In the genomic region with DNA sequence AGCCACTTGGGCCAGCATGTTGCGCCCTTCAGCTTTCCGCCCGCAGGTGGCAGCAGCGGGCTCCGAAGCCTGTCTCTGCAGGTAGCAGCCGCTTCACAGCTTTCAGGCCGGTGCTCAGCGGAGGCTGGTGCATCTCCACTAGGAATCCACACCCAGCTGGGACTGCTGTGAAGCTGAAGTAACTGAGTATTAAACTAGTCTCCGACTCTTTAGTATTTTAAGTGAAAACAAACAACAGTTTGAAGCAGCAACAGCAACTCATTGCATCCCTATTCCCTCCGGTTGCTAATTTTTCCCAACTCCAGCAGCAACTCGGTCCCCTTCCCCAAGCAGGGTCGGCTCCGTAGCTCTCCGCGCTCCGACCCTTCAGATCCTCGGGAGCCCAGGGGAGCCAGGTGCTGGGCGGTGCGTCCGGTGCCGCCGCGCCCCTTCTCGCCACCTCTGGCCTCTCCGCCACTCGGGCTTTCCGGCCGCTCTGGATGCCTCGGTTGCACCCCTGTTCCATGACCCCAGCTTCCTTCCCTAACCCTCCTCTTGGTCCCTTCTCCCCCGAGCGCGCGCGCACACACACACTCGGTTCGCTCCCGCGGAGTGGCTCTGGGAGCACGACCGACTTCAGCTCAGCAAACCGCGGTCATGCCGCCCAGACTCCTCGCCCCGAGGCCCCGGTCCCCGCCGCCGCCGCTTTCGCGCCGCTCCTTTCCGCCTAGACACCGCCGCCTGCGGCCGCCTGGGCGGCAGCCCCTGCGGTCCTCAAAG, we compare ENCODE assay signal across 9 cellular contexts. TPM values are rescaled to one million over a fixed set of nuclear protein-coding genes. Genes with fewer than 3 reads are reported as not detected.
DNase-seq lines count a peak whose midpoint lies in the region; ATAC-seq and TF ChIP-seq lines count a peak whose summit lies in the region.
"Had no signal": no experiment of that assay in that cellular context is flagged by ENCODE, and none has a peak within 500 bp of the region (broad histone marks: within the 10 kb centered on the region; RNA-seq: fewer than 3 reads in every experiment).

No MANE protein-coding gene starts in this region.

- ATAC-seq in HG03378 (IDR thresholded peaks at IDR 0.05; ENCODE audit: unreplicated experiment), result peak; percentile 96

- H3K4me3 ChIP-seq in BE2C (ENCODE audit: low read depth, low read length) (peak overlapping the region; percentile 34), dorsolateral prefrontal cortex (peak overlapping the region; percentile 50 to 89 (median 78)), liver (ENCODE audit: low read depth in 1 of 3, low read length in 3 of 3) (peak overlapping the region; percentile 24 to 72 (median 52))

- H3K27me3 ChIP-seq in BE2C (peaks cover 31% of the 10 kb centered on the region), dorsolateral prefrontal cortex (peaks cover 0 to 3% (median 0%) of the 10 kb centered on the region in 45 donors), liver (ENCODE audit: control insufficient read depth in 4 of 4, insufficient read depth in 4 of 4, low read length in 3 of 4) (peaks cover 0 to 12% (median 7%) of the 10 kb centered on the region in 4 donors)

- 2% methylated on average over 60 of the region's 60 CpGs for WGBS in liver

- H3K36me3 ChIP-seq in BE2C, result no peaks in the 10 kb centered on the region
- H3K36me3 ChIP-seq in liver (ENCODE audit: control insufficient read depth in 4 of 4, insufficient read depth in 3 of 4, low read depth in 1 of 4, low read length in 3 of 4), result no peaks in the 10 kb centered on the region

- DNase-seq in BE2C (peak; percentile 78), GM19238 (ENCODE audit: insufficient read length, low spot score) (peak; percentile 74), NCI-H345 treated with DMSO at 0.1 percent for 48 hours (lab: John Stamatoyannopoulos, UW; ENCODE audit: unreplicated experiment) (peak; percentile 93), dorsolateral prefrontal cortex (peak; percentile 87 to 92 (median 90))
- peak; percentile 39 for DNase-seq in activated CD4-positive, alpha-beta T cell treated with anti-CD3 and anti-CD28 coated beads, Interleukin-2, amount 50 U/mL, for 1 hour
- peak; percentile 67 to 69 for DNase-seq in stimulated activated CD4-positive, alpha-beta T cell treated with anti-CD3 and anti-CD28 coated beads, Interleukin-2, amount 100 ng/mL, for 48 hours

- peak overlapping the region in 58 of 59 donors; percentile 6 to 96 (median 87) for H3K27ac ChIP-seq in dorsolateral prefrontal cortex
- no peak overlapping the region for H3K27ac ChIP-seq in liver (ENCODE audit: low read depth in 1 of 2, low read length in 2 of 2)

- H3K9ac ChIP-seq in liver (ENCODE audit: low read depth in 1 of 2, low read length in 2 of 2), result no peak overlapping the region

- H3K4me1 ChIP-seq in BE2C (no peaks in the 10 kb centered on the region), liver (ENCODE audit: control insufficient read depth in 4 of 4, insufficient read depth in 4 of 4, low read length in 3 of 4) (peaks cover 8 to 16% (median 14%) of the 10 kb centered on the region in 4 donors)

- H3K9me3 ChIP-seq in BE2C, result no peaks in the 10 kb centered on the region
- no peaks in the 10 kb centered on the region for H3K9me3 ChIP-seq in liver (ENCODE audit: control insufficient read depth in 4 of 4, low read length in 3 of 4)

- peak; percentile 96 to 97 for TF ChIP-seq RAD21 in liver (IDR thresholded peaks at IDR 0.05)

- TF ChIP-seq CTCF in BE2C (IDR thresholded peaks at IDR 0.05; ENCODE audit: low read depth, low read length) (peak; percentile 86), dorsolateral prefrontal cortex (IDR thresholded peaks at IDR 0.05 in 54 of 56, conservative IDR thresholded peaks at IDR 0.05 in 2 of 56; ENCODE audit: low read depth in 1 of 56, partially characterized antibody in 56 of 56) (peak; percentile 82 to 99 (median 94)), liver (IDR thresholded peaks at IDR 0.05; ENCODE audit: low read depth, low read length, missing input control) (peak; percentile 91)

- intact Hi-C loops in dorsolateral prefrontal cortex (cut with DNase I), result loop anchor here (1.0 to 5.0 kb wide), 6 partner anchors 84 to 994 kb away; no protein-coding TSS in a partner anchor

TF ChIP-seq in liver, 16 proteins besides CTCF, POLR2A, EP300 and RAD21:
- TF ChIP-seq, protein P1, sequence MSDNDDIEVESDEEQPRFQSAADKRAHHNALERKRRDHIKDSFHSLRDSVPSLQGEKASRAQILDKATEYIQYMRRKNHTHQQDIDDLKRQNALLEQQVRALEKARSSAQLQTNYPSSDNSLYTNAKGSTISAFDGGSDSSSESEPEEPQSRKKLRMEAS (IDR thresholded peaks at IDR 0.05), result no peak
- TF ChIP-seq, protein P2, sequence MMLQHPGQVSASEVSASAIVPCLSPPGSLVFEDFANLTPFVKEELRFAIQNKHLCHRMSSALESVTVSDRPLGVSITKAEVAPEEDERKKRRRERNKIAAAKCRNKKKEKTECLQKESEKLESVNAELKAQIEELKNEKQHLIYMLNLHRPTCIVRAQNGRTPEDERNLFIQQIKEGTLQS (IDR thresholded peaks at IDR 0.05), result no peak
- TF ChIP-seq TAF1 (conservative IDR thresholded peaks at IDR 0.05) (no peak), SP1 (IDR thresholded peaks at IDR 0.05) (no peak), YY1 (IDR thresholded peaks at IDR 0.05) (no peak), HNF4A (conservative IDR thresholded peaks at IDR 0.05) (no peak), HNF4G (IDR thresholded peaks at IDR 0.05) (no peak), NR2F2 (IDR thresholded peaks at IDR 0.05) (no peak), GABPA (IDR thresholded peaks at IDR 0.05 in 1 of 2, conservative IDR thresholded peaks at IDR 0.05 in 1 of 2) (no peak), EGR1 (IDR thresholded peaks at IDR 0.05; ENCODE audit: low read depth in 2 of 2) (no peak), FOXA1 (IDR thresholded peaks at IDR 0.05) (no peak), FOXA2 (IDR thresholded peaks at IDR 0.05) (no peak), JUND (IDR thresholded peaks at IDR 0.05) (no peak), RXRA (IDR thresholded peaks at IDR 0.05) (no peak)
- TF ChIP-seq, protein P3, sequence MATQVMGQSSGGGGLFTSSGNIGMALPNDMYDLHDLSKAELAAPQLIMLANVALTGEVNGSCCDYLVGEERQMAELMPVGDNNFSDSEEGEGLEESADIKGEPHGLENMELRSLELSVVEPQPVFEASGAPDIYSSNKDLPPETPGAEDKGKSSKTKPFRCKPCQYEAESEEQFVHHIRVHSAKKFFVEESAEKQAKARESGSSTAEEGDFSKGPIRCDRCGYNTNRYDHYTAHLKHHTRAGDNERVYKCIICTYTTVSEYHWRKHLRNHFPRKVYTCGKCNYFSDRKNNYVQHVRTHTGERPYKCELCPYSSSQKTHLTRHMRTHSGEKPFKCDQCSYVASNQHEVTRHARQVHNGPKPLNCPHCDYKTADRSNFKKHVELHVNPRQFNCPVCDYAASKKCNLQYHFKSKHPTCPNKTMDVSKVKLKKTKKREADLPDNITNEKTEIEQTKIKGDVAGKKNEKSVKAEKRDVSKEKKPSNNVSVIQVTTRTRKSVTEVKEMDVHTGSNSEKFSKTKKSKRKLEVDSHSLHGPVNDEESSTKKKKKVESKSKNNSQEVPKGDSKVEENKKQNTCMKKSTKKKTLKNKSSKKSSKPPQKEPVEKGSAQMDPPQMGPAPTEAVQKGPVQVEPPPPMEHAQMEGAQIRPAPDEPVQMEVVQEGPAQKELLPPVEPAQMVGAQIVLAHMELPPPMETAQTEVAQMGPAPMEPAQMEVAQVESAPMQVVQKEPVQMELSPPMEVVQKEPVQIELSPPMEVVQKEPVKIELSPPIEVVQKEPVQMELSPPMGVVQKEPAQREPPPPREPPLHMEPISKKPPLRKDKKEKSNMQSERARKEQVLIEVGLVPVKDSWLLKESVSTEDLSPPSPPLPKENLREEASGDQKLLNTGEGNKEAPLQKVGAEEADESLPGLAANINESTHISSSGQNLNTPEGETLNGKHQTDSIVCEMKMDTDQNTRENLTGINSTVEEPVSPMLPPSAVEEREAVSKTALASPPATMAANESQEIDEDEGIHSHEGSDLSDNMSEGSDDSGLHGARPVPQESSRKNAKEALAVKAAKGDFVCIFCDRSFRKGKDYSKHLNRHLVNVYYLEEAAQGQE (IDR thresholded peaks at IDR 0.05), result no peak
- TF ChIP-seq, protein P4, sequence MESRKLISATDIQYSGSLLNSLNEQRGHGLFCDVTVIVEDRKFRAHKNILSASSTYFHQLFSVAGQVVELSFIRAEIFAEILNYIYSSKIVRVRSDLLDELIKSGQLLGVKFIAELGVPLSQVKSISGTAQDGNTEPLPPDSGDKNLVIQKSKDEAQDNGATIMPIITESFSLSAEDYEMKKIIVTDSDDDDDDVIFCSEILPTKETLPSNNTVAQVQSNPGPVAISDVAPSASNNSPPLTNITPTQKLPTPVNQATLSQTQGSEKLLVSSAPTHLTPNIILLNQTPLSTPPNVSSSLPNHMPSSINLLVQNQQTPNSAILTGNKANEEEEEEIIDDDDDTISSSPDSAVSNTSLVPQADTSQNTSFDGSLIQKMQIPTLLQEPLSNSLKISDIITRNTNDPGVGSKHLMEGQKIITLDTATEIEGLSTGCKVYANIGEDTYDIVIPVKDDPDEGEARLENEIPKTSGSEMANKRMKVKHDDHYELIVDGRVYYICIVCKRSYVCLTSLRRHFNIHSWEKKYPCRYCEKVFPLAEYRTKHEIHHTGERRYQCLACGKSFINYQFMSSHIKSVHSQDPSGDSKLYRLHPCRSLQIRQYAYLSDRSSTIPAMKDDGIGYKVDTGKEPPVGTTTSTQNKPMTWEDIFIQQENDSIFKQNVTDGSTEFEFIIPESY (IDR thresholded peaks at IDR 0.05), result no peak
TF ChIP-seq in liver: peak in this region for 0.

RNA-seq across cellular contexts. Expression of a gene that starts 0.8 kb away (rescaled TPM):
- not detected for polyA plus RNA-seq in BE2C (2012; ENCODE audit: insufficient read depth, insufficient read length, low read depth)
- total RNA-seq in dorsolateral prefrontal cortex, result 100 to 1,000 TPM in 4 of 120 experiments, 10 to 100 TPM in 116; 19.9 to 121 (median 54.2) TPM
- under 1 TPM in 1 of 2 donors, not detected in 1; 0.14 TPM for total RNA-seq in liver
- under 1 TPM in 1 of 2 donors, not detected in 1; 0.05 TPM for polyA plus RNA-seq in liver
- total RNA-seq: T-helper 1 cell treated with Interleukin-12 subunit alpha and Interleukin-12 subunit beta and Interleukin-4 antibody, amounts not matched to agents 30 ng/mL and 1 ng/mL, for 36 hours had no signal

Comparison
In these comparisons a context has a peak if more than half of its experiments do, and no peak if none do; other contexts are left out.
1. DNase-seq: peak in every context shown above with its lines; median percentile 93 in NCI-H345 treated with DMSO at 0.1 percent for 48 hours; 90 in dorsolateral prefrontal cortex; 78 in BE2C; 74 in GM19238; 68 in stimulated activated CD4-positive, alpha-beta T cell treated with anti-CD3 and anti-CD28 coated beads, Interleukin-2, amount 100 ng/mL, for 48 hours; 39 in activated CD4-positive, alpha-beta T cell treated with anti-CD3 and anti-CD28 coated beads, Interleukin-2, amount 50 U/mL, for 1 hour.
2. H3K27ac ChIP-seq: peak in dorsolateral prefrontal cortex (58 of 59); none in liver (0 of 2).
3. RNA of a gene that starts 0.8 kb away (total RNA-seq): 19.9 to 121 TPM in dorsolateral prefrontal cortex; 0.14 TPM in liver; every median in the first group is over 10 times any median in the second.
4. Peak in every context shown above with its lines, with median percentiles within 50 percentile points of each other: H3K4me3 ChIP-seq and CTCF ChIP-seq.